Comparison of ENCODE assay signal across 1 cellular context in genomic region chr11:2742611-2743426, GRCh38.
TF ChIP-seq lines count a peak whose summit lies in the region.

No MANE protein-coding gene starts in this region.

TF ChIP-seq in IMR-90, 13 proteins besides CTCF, POLR2A, EP300 and RAD21 (continued from another document):
- TF ChIP-seq, protein P1, sequence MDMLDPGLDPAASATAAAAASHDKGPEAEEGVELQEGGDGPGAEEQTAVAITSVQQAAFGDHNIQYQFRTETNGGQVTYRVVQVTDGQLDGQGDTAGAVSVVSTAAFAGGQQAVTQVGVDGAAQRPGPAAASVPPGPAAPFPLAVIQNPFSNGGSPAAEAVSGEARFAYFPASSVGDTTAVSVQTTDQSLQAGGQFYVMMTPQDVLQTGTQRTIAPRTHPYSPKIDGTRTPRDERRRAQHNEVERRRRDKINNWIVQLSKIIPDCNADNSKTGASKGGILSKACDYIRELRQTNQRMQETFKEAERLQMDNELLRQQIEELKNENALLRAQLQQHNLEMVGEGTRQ (IDR thresholded peaks at IDR 0.05; ENCODE audit: low read depth, low read length): no peak
- TF ChIP-seq FOS (IDR thresholded peaks at IDR 0.05; ENCODE audit: low read depth, low read length): no peak
- TF ChIP-seq RFX5 (IDR thresholded peaks at IDR 0.05; ENCODE audit: low read depth, low read length): no peak
- no peak for TF ChIP-seq MXI1 (IDR thresholded peaks at IDR 0.05; ENCODE audit: borderline replicate concordance, low read depth, low read length)
- TF ChIP-seq, protein P2, sequence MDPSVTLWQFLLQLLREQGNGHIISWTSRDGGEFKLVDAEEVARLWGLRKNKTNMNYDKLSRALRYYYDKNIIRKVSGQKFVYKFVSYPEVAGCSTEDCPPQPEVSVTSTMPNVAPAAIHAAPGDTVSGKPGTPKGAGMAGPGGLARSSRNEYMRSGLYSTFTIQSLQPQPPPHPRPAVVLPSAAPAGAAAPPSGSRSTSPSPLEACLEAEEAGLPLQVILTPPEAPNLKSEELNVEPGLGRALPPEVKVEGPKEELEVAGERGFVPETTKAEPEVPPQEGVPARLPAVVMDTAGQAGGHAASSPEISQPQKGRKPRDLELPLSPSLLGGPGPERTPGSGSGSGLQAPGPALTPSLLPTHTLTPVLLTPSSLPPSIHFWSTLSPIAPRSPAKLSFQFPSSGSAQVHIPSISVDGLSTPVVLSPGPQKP (IDR thresholded peaks at IDR 0.05; ENCODE audit: borderline replicate concordance, low read depth, low read length): no peak
- TF ChIP-seq NFE2L2 (IDR thresholded peaks at IDR 0.05; ENCODE audit: low read depth, low read length): no peak
- no peak for TF ChIP-seq BHLHE40 (IDR thresholded peaks at IDR 0.05; ENCODE audit: low read depth, low read length)
- no peak for TF ChIP-seq CHD1 (IDR thresholded peaks at IDR 0.05; ENCODE audit: low read depth, low read length)
- TF ChIP-seq CEBPB (IDR thresholded peaks at IDR 0.05; ENCODE audit: low read depth, low read length): no peak
- no peak for TF ChIP-seq MAZ (IDR thresholded peaks at IDR 0.05; ENCODE audit: borderline replicate concordance, low read depth, low read length)
- no peak for TF ChIP-seq MAFK (IDR thresholded peaks at IDR 0.05; ENCODE audit: low read depth, low read length)
- no peak for TF ChIP-seq RCOR1 (IDR thresholded peaks at IDR 0.05; ENCODE audit: insufficient replicate concordance, low read length)
